Comparison of ENCODE assay signal across 1 cellular context in the genomic region with DNA sequence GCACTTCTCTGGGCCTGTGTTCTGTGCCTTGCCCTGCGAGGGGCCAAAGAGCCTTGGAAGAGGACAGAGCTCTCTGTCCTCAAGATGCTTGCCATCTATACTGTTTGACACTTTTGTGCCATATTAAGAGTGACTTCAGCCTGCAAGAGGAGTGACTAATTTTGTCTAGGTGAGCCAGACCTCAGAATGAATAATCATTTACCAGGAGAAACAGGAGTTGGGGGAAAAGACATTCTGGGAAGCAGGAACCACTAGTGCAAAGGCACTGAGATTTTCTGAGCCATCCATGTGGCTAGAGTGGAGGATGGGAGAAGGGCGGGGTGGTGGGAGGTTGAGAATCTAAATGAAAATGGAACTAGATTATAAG.
TF ChIP-seq lines count a peak whose summit lies in the region.

No MANE protein-coding gene starts in this region.

TF ChIP-seq in SK-N-SH treated with all-trans-retinoic acid at 6 μM for 48 hours, 23 proteins besides CTCF, POLR2A, EP300 and RAD21 (continued from another document):
- TF ChIP-seq, protein P1, sequence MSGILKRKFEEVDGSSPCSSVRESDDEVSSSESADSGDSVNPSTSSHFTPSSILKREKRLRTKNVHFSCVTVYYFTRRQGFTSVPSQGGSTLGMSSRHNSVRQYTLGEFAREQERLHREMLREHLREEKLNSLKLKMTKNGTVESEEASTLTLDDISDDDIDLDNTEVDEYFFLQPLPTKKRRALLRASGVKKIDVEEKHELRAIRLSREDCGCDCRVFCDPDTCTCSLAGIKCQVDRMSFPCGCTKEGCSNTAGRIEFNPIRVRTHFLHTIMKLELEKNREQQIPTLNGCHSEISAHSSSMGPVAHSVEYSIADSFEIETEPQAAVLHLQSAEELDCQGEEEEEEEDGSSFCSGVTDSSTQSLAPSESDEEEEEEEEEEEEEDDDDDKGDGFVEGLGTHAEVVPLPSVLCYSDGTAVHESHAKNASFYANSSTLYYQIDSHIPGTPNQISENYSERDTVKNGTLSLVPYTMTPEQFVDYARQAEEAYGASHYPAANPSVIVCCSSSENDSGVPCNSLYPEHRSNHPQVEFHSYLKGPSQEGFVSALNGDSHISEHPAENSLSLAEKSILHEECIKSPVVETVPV (CRISPR knock-in tag; IDR thresholded peaks at IDR 0.05), result no peak
- TF ChIP-seq, protein P2, sequence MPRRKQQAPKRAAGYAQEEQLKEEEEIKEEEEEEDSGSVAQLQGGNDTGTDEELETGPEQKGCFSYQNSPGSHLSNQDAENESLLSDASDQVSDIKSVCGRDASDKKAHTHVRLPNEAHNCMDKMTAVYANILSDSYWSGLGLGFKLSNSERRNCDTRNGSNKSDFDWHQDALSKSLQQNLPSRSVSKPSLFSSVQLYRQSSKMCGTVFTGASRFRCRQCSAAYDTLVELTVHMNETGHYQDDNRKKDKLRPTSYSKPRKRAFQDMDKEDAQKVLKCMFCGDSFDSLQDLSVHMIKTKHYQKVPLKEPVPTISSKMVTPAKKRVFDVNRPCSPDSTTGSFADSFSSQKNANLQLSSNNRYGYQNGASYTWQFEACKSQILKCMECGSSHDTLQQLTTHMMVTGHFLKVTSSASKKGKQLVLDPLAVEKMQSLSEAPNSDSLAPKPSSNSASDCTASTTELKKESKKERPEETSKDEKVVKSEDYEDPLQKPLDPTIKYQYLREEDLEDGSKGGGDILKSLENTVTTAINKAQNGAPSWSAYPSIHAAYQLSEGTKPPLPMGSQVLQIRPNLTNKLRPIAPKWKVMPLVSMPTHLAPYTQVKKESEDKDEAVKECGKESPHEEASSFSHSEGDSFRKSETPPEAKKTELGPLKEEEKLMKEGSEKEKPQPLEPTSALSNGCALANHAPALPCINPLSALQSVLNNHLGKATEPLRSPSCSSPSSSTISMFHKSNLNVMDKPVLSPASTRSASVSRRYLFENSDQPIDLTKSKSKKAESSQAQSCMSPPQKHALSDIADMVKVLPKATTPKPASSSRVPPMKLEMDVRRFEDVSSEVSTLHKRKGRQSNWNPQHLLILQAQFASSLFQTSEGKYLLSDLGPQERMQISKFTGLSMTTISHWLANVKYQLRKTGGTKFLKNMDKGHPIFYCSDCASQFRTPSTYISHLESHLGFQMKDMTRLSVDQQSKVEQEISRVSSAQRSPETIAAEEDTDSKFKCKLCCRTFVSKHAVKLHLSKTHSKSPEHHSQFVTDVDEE (CRISPR knock-in tag; IDR thresholded peaks at IDR 0.05), result no peak
- TF ChIP-seq PPARA (CRISPR knock-in tag; IDR thresholded peaks at IDR 0.05; ENCODE audit: borderline replicate concordance) (no peak), SNAI2 (CRISPR knock-in tag; IDR thresholded peaks at IDR 0.05) (no peak), ZNF8 (CRISPR knock-in tag; IDR thresholded peaks at IDR 0.05) (no peak), ARNTL (CRISPR knock-in tag; IDR thresholded peaks at IDR 0.05; ENCODE audit: borderline replicate concordance, low read depth) (no peak), TOX (CRISPR knock-in tag; IDR thresholded peaks at IDR 0.05; ENCODE audit: borderline replicate concordance) (no peak), OSR1 (CRISPR knock-in tag; IDR thresholded peaks at IDR 0.05) (no peak), TCF4 (CRISPR knock-in tag; IDR thresholded peaks at IDR 0.05; ENCODE audit: borderline replicate concordance) (no peak), GLIS3 (CRISPR knock-in tag; IDR thresholded peaks at IDR 0.05) (no peak), ISL1 (CRISPR knock-in tag; IDR thresholded peaks at IDR 0.05) (no peak), CSDC2 (CRISPR knock-in tag; IDR thresholded peaks at IDR 0.05) (no peak), BACH2 (CRISPR knock-in tag; IDR thresholded peaks at IDR 0.05; ENCODE audit: borderline replicate concordance) (no peak), ZNF70 (CRISPR knock-in tag; IDR thresholded peaks at IDR 0.05) (no peak)
- TF ChIP-seq, protein P3, sequence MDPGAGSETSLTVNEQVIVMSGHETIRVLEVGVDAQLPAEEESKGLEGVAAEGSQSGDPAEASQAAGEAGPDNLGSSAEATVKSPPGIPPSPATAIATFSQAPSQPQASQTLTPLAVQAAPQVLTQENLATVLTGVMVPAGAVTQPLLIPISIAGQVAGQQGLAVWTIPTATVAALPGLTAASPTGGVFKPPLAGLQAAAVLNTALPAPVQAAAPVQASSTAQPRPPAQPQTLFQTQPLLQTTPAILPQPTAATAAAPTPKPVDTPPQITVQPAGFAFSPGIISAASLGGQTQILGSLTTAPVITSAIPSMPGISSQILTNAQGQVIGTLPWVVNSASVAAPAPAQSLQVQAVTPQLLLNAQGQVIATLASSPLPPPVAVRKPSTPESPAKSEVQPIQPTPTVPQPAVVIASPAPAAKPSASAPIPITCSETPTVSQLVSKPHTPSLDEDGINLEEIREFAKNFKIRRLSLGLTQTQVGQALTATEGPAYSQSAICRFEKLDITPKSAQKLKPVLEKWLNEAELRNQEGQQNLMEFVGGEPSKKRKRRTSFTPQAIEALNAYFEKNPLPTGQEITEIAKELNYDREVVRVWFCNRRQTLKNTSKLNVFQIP (CRISPR knock-in tag; IDR thresholded peaks at IDR 0.05; ENCODE audit: borderline replicate concordance, low read depth), result no peak
- TF ChIP-seq, protein P4, sequence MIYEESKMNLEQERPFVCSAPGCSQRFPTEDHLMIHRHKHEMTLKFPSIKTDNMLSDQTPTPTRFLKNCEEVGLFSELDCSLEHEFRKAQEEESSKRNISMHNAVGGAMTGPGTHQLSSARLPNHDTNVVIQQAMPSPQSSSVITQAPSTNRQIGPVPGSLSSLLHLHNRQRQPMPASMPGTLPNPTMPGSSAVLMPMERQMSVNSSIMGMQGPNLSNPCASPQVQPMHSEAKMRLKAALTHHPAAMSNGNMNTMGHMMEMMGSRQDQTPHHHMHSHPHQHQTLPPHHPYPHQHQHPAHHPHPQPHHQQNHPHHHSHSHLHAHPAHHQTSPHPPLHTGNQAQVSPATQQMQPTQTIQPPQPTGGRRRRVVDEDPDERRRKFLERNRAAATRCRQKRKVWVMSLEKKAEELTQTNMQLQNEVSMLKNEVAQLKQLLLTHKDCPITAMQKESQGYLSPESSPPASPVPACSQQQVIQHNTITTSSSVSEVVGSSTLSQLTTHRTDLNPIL (CRISPR knock-in tag; IDR thresholded peaks at IDR 0.05; ENCODE audit: low read depth), result no peak
- TF ChIP-seq, protein P5, sequence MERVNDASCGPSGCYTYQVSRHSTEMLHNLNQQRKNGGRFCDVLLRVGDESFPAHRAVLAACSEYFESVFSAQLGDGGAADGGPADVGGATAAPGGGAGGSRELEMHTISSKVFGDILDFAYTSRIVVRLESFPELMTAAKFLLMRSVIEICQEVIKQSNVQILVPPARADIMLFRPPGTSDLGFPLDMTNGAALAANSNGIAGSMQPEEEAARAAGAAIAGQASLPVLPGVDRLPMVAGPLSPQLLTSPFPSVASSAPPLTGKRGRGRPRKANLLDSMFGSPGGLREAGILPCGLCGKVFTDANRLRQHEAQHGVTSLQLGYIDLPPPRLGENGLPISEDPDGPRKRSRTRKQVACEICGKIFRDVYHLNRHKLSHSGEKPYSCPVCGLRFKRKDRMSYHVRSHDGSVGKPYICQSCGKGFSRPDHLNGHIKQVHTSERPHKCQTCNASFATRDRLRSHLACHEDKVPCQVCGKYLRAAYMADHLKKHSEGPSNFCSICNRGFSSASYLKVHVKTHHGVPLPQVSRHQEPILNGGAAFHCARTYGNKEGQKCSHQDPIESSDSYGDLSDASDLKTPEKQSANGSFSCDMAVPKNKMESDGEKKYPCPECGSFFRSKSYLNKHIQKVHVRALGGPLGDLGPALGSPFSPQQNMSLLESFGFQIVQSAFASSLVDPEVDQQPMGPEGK (CRISPR knock-in tag; IDR thresholded peaks at IDR 0.05; ENCODE audit: borderline replicate concordance), result no peak
TF ChIP-seq in SK-N-SH treated with all-trans-retinoic acid at 6 μM for 48 hours: peak in this region for 0.
